In genomic region chr6:134640975-134641429, GRCh38 we compare ENCODE assay signal across 8 cellular contexts.
A peak's percentile ranks its signal among the peaks of the same experiment; 100 is the strongest.
DNase-seq lines count a peak whose midpoint lies in the region; ATAC-seq, FAIRE-seq and TF ChIP-seq lines count a peak whose summit lies in the region.

No MANE protein-coding gene starts in this region.

- DNase-seq in NCI-H345 treated with DMSO at 0.1 percent for 48 hours (lab: John Stamatoyannopoulos, UW; ENCODE audit: unreplicated experiment) (peak; percentile 35), left lung (peak in 1 of 2 donors; percentile 72)
- DNase-seq in activated CD4-positive, alpha-beta T cell treated with anti-CD3 and anti-CD28 coated beads for 4 hours, result peak; percentile 67 to 86
- DNase-seq in stimulated activated CD4-positive, alpha-beta T cell treated with anti-CD3 and anti-CD28 coated beads, Interleukin-4, amount 100 ng/mL, for 4 hours, result peak; percentile 61 to 78

- ATAC-seq in GM18519 (IDR thresholded peaks at IDR 0.05; ENCODE audit: low FRiP score, unreplicated experiment) (peak; percentile 63), HG03095 (IDR thresholded peaks at IDR 0.05; ENCODE audit: unreplicated experiment) (peak; percentile 71), left lung (peak; percentile 93)

- H2AFZ ChIP-seq in ACC112 (ENCODE audit: low read length, unreplicated experiment), result no peak overlapping the region

- FAIRE-seq in colon (lab: Jason Lieb, UNC), result peak; percentile 28

- peak; percentile 90 to 96 for TF ChIP-seq CTCF in left lung (IDR thresholded peaks at IDR 0.05)

- H3K27ac ChIP-seq in ACC112 (ENCODE audit: low read depth, low read length) (peak overlapping the region; percentile 11; the same call in 1 of the 2 replicates), left lung (peak overlapping the region in 1 of 2 donors; percentile 45)

- H3K27me3 ChIP-seq in ACC112 (ENCODE audit: insufficient read depth, low read length) (no peaks in the 10 kb centered on the region), left lung (no peaks in the 10 kb centered on the region)

- H3K36me3 ChIP-seq in ACC112 (ENCODE audit: insufficient read depth, low read length) (no peaks in the 10 kb centered on the region), left lung (no peaks in the 10 kb centered on the region)

- intact Hi-C loops in left lung (cut with DNase I), result loop anchor here in 1 of 2 donors (5.0 to 10.0 kb wide), 3 partner anchors 126 to 464 kb away; no protein-coding TSS in a partner anchor

- H3K4me1 ChIP-seq in ACC112 (ENCODE audit: control insufficient read depth, insufficient read depth, low read length, unreplicated experiment) (peaks cover 9% of the 10 kb centered on the region), left lung (peaks cover 0 to 9% of the 10 kb centered on the region in 2 donors)

- no peak overlapping the region for H3K4me3 ChIP-seq in ACC112 (ENCODE audit: low read depth, low read length)
- H3K4me3 ChIP-seq in left lung, result no peak overlapping the region

- H3K79me2 ChIP-seq in ACC112 (ENCODE audit: control insufficient read depth, insufficient read depth, low read length, unreplicated experiment), result no peaks in the 10 kb centered on the region

- no peaks in the 10 kb centered on the region for H3K9me3 ChIP-seq in left lung
